Comparison of ENCODE assay signal across 8 cellular contexts in the genomic region with DNA sequence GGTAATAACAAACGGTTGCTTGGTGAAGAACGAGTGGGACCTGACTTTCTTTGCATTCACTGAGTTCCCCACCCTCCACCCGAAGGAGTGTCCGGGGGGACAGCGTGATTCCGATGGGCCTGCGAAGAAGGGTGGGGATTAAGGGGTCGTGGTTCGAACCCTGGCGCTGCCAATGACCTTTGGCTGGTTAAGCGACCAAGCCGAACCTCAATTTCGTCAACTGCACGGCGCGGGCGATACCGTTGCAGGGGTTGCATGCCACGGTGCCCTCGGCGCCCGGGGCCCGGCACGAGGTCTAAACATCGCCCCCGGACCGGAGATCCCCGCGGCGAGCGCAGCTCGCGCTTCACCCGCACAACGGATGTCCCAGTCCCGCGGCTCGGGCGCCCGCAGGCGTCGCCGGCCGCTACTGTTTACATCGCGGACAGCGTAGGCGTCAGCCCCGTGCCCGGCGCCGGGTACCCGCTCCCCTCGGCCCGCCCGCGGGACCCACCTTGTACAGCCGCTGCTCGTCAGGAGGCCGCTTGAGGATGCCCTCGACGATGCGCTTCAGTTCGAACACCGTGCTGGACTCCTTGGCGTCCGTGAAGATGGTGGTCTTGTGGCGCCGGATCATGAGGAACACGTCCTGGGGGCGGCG. TPM values are rescaled to one million over a fixed set of nuclear protein-coding genes. Genes with fewer than 3 reads are reported as not detected.
DNase-seq lines count a peak whose midpoint lies in the region; ATAC-seq, FAIRE-seq and TF ChIP-seq lines count a peak whose summit lies in the region.

No MANE protein-coding gene starts in this region.

- no peaks in the 10 kb centered on the region for H3K9me3 Mint-ChIP-seq in CD4-positive, alpha-beta memory T cell
- no peaks in the 10 kb centered on the region for H3K9me3 Mint-ChIP-seq in activated naive CD4-positive, alpha-beta T cell treated with anti-CD3 and anti-CD28 coated beads, Interleukin-2, amount 10 ng/mL, durations not matched to agents 7 days and 5 days

- H3K4me1 Mint-ChIP-seq in CD4-positive, alpha-beta memory T cell, result peaks cover 18 to 47% (median 38%) of the 10 kb centered on the region in 4 donors
- H3K4me1 Mint-ChIP-seq in activated naive CD4-positive, alpha-beta T cell treated with anti-CD3 and anti-CD28 coated beads, Interleukin-2, amount 10 ng/mL, durations not matched to agents 7 days and 5 days, result peaks cover 41% of the 10 kb centered on the region

- no peaks in the 10 kb centered on the region for H3K9me3 ChIP-seq in CD4-positive, alpha-beta memory T cell (ENCODE audit: control insufficient read depth in 1 of 2, low read length in 2 of 2)
- no peaks in the 10 kb centered on the region for H3K9me3 ChIP-seq in right atrium auricular region

- H3K27me3 ChIP-seq in CD4-positive, alpha-beta memory T cell (ENCODE audit: insufficient read depth, low read length), result no peaks in the 10 kb centered on the region
- H3K27me3 ChIP-seq in right atrium auricular region, result no peaks in the 10 kb centered on the region

- no peak for DNase-seq in CD4-positive, alpha-beta memory T cell
- DNase-seq in activated naive CD4-positive, alpha-beta T cell treated with anti-CD3 and anti-CD28 coated beads, Interleukin-2, amount 10 ng/mL, durations not matched to agents 7 days and 5 days, result peak; percentile 54
- no peak for DNase-seq in right atrium auricular region (ENCODE audit: low spot score)
- no peak for DNase-seq in skeletal muscle cell (ENCODE audit: low read depth)
- DNase-seq in NCI-H187 treated with DMSO at 0.1 percent for 48 hours (lab: John Stamatoyannopoulos, UW), result no peak
- DNase-seq in GM19239 (ENCODE audit: insufficient read length, low spot score), result no peak

- peak overlapping the region; percentile 88 to 96 (median 93) for H3K4me3 Mint-ChIP-seq in CD4-positive, alpha-beta memory T cell
- H3K4me3 Mint-ChIP-seq in activated naive CD4-positive, alpha-beta T cell treated with anti-CD3 and anti-CD28 coated beads, Interleukin-2, amount 10 ng/mL, durations not matched to agents 7 days and 5 days, result peak overlapping the region; percentile 84

- FAIRE-seq in GM19239 (lab: Jason Lieb, UNC), result no peak

- H3K36me3 Mint-ChIP-seq in CD4-positive, alpha-beta memory T cell, result peaks cover 14 to 47% of the 10 kb centered on the region in 2 donors
- peaks cover 19% of the 10 kb centered on the region for H3K36me3 Mint-ChIP-seq in activated naive CD4-positive, alpha-beta T cell treated with anti-CD3 and anti-CD28 coated beads, Interleukin-2, amount 10 ng/mL, durations not matched to agents 7 days and 5 days

- H3K36me3 ChIP-seq in CD4-positive, alpha-beta memory T cell (ENCODE audit: insufficient read depth, low read length), result peaks cover 14% of the 10 kb centered on the region
- H3K36me3 ChIP-seq in right atrium auricular region, result peaks cover 14% of the 10 kb centered on the region

- CTCF ChIA-PET in CD4-positive, alpha-beta memory T cell (lab: Charles Lee; ENCODE audit: partially characterized antibody), result interaction anchor here (1.1 kb wide), 1 partner anchor 23 kb away, joined by 3 read pairs; no protein-coding TSS in a partner anchor
- CTCF ChIA-PET in activated naive CD4-positive, alpha-beta T cell treated with anti-CD3 and anti-CD28 coated beads, Interleukin-2, amount 10 ng/mL, durations not matched to agents 7 days and 5 days (lab: Charles Lee), result no interaction called here

- intact Hi-C loops in CD4-positive, alpha-beta memory T cell (cut with micrococcal nuclease), result loop anchor here (1.0 to 10.0 kb wide), 3 partner anchors 24 to 242 kb away; partner anchors contain the start of genes CEMP1, PDPK1 and SRRM2

- H3K4me1 ChIP-seq in CD4-positive, alpha-beta memory T cell (ENCODE audit: insufficient read depth, low read length), result peaks cover 38% of the 10 kb centered on the region
- H3K4me1 ChIP-seq in right atrium auricular region, result peaks cover 0 to 37% of the 10 kb centered on the region in 2 donors

- H3K27ac Mint-ChIP-seq in CD4-positive, alpha-beta memory T cell, result peak overlapping the region; percentile 54 to 99 (median 93)
- peak overlapping the region; percentile 93 for H3K27ac Mint-ChIP-seq in activated naive CD4-positive, alpha-beta T cell treated with anti-CD3 and anti-CD28 coated beads, Interleukin-2, amount 10 ng/mL, durations not matched to agents 7 days and 5 days

- POLR2A ChIA-PET in CD4-positive, alpha-beta memory T cell (lab: Charles Lee; ENCODE audit: partially characterized antibody), result interaction anchor here (0.7 to 8.8 kb wide), 15 partner anchors 9 to 257 kb away, joined by 3 to 142 read pairs (median 7); partner anchors contain the start of genes AMDHD2, FLYWCH1, FLYWCH2 and KCTD5

- peak overlapping the region; percentile 60 for H3K27ac ChIP-seq in CD4-positive, alpha-beta memory T cell (ENCODE audit: low read depth, low read length)
- peak overlapping the region; percentile 81 to 88 for H3K27ac ChIP-seq in right atrium auricular region

- TF ChIP-seq CTCF in right atrium auricular region (IDR thresholded peaks at IDR 0.05), result no peak

- no peaks in the 10 kb centered on the region for H3K27me3 Mint-ChIP-seq in CD4-positive, alpha-beta memory T cell
- H3K27me3 Mint-ChIP-seq in activated naive CD4-positive, alpha-beta T cell treated with anti-CD3 and anti-CD28 coated beads, Interleukin-2, amount 10 ng/mL, durations not matched to agents 7 days and 5 days, result no peaks in the 10 kb centered on the region

- ATAC-seq in GM19452 (IDR thresholded peaks at IDR 0.05; ENCODE audit: unreplicated experiment) (peak; percentile 22), HG03565 (IDR thresholded peaks at IDR 0.05; ENCODE audit: unreplicated experiment) (peak; percentile 27)

- peak overlapping the region; percentile 34 to 73 for H3K4me3 ChIP-seq in CD4-positive, alpha-beta memory T cell (ENCODE audit: low read length in 2 of 2)
- H3K4me3 ChIP-seq in right atrium auricular region (peak overlapping the region; percentile 85 to 98), skeletal muscle cell (ENCODE audit: low read depth, low read length) (peak overlapping the region; percentile 87)

RNA-seq across cellular contexts. Expression of gene ELOB, which starts 0.5 kb away (rescaled TPM):
- total RNA-seq in CD4-positive, alpha-beta memory T cell, result 10 to 100 TPM; 83.0 to 86.8 TPM
- polyA plus RNA-seq in CD4-positive, alpha-beta memory T cell, result 100 to 1,000 TPM; 268 to 270 TPM
- 100 to 1,000 TPM; 408 to 856 TPM for total RNA-seq in right atrium auricular region

RNA-seq across cellular contexts. Expression of gene PRSS33, which starts 10.7 kb away (rescaled TPM):
- total RNA-seq in CD4-positive, alpha-beta memory T cell, result not detected
- not detected for polyA plus RNA-seq in CD4-positive, alpha-beta memory T cell
- total RNA-seq in right atrium auricular region, result not detected

RNA-seq across cellular contexts. Expression of gene PRSS41, which starts 21.6 kb away (rescaled TPM):
- total RNA-seq in CD4-positive, alpha-beta memory T cell, result not detected
- polyA plus RNA-seq in CD4-positive, alpha-beta memory T cell, result not detected
- not detected for total RNA-seq in right atrium auricular region

RNA-seq across cellular contexts. Expression of gene SRRM2, which starts 24.2 kb away (rescaled TPM):
- total RNA-seq in CD4-positive, alpha-beta memory T cell, result 1,000 to 10,000 TPM; 1,118 to 1,137 TPM
- polyA plus RNA-seq in CD4-positive, alpha-beta memory T cell, result 100 to 1,000 TPM in 1 of 2 donors, 10 to 100 TPM in 1; 11.8 to 132 TPM
- total RNA-seq in right atrium auricular region, result 100 to 1,000 TPM; 118 to 174 TPM

RNA-seq across cellular contexts. Expression of gene PRSS21, which starts 40.4 kb away (rescaled TPM):
- total RNA-seq in CD4-positive, alpha-beta memory T cell, result 1 to 10 TPM in 1 of 2 experiments, under 1 TPM in 1; 0.96 to 2.6 TPM
- 10 to 100 TPM in 1 of 2 donors, 1 to 10 TPM in 1; 6.2 to 11.5 TPM for polyA plus RNA-seq in CD4-positive, alpha-beta memory T cell
- not detected for total RNA-seq in right atrium auricular region

Comparison
In these comparisons a context has a peak if more than half of its experiments do, and no peak if none do; other contexts are left out.
1. RNA of gene ELOB, which starts 0.5 kb away (total RNA-seq): 408 to 856 TPM in right atrium auricular region; 83.0 to 86.8 TPM in CD4-positive, alpha-beta memory T cell; every median in the first group is over 4 times any median in the second.
2. Peak in every context shown above with its lines, with median percentiles within 50 percentile points of each other: H3K4me3 ChIP-seq.